Comparison of ENCODE assay signal across 24 cellular contexts in genomic region chr4:151864068-151864467, GRCh38.
"Had no signal": no experiment of that assay in that cellular context is flagged by ENCODE, and none has a peak within 500 bp of the region (broad histone marks: within the 10 kb centered on the region; RNA-seq: fewer than 3 reads in every experiment).

No MANE protein-coding gene starts in this region.

- H3K9me3 Mint-ChIP-seq: immature natural killer cell, natural killer cell had no signal

- H3K4me3 Mint-ChIP-seq: immature natural killer cell; natural killer cell; stimulated activated naive B cell treated with anti-CD40 and anti-IgM and Interleukin-4, amounts not matched to agents 10 μg/mL and 1 μg/mL and 100 μg/mL, for 72 hours; stimulated activated naive CD8-positive, alpha-beta T cell treated with anti-CD3 and anti-CD28 coated beads, Interleukin-15, Interleukin-2, amounts not matched to agents 100 ng/mL and 50 ng/mL, for 24 hours had no signal

- H3K4me1 ChIP-seq: psoas muscle, upper lobe of right lung, uterus had no signal

- H3K36me3 ChIP-seq: gastroesophageal sphincter, heart left ventricle, lower lobe of right lung, ovary, sigmoid colon, transverse colon, upper lobe of right lung, uterus had no signal

- H3K27ac ChIP-seq: epithelial cell of prostate, gastroesophageal sphincter, heart left ventricle, hepatocyte, lower lobe of right lung, ovary, psoas muscle, sigmoid colon, transverse colon, upper lobe of right lung, uterus had no signal

- H3K36me3 Mint-ChIP-seq: immature natural killer cell; natural killer cell; stimulated activated naive B cell treated with anti-CD40 and anti-IgM and Interleukin-4, amounts not matched to agents 10 μg/mL and 1 μg/mL and 100 μg/mL, for 72 hours had no signal

- DNase-seq: cortex of kidney; effector CD4-positive, alpha-beta T cell; foreskin fibroblast; heart left ventricle; kidney glomerular epithelial cell; left ventricle myocardium superior; lower lobe of right lung; natural killer cell; occipital lobe; ovary; posterior cingulate gyrus; psoas muscle; right cardiac atrium; sigmoid colon; stimulated activated naive B cell treated with anti-CD40 and anti-IgM and Interleukin-4, amounts not matched to agents 10 μg/mL and 1 μg/mL and 100 μg/mL, for 72 hours; transverse colon; upper lobe of right lung; uterus had no signal

- H3K27me3 Mint-ChIP-seq: stimulated activated naive CD8-positive, alpha-beta T cell treated with anti-CD3 and anti-CD28 coated beads, Interleukin-15, Interleukin-2, amounts not matched to agents 100 ng/mL and 50 ng/mL, for 24 hours had no signal

- H3K4me3 ChIP-seq: gastroesophageal sphincter, heart left ventricle, hepatocyte, lower lobe of right lung, ovary, psoas muscle, sigmoid colon, transverse colon, upper lobe of right lung, uterus had no signal

- H3K27me3 ChIP-seq: gastroesophageal sphincter, heart left ventricle, hepatocyte, ovary, sigmoid colon, transverse colon, upper lobe of right lung, uterus had no signal

- H3K4me2 ChIP-seq: hepatocyte had no signal

- H3K27ac Mint-ChIP-seq: immature natural killer cell; natural killer cell; stimulated activated naive B cell treated with anti-CD40 and anti-IgM and Interleukin-4, amounts not matched to agents 10 μg/mL and 1 μg/mL and 100 μg/mL, for 72 hours; stimulated activated naive CD8-positive, alpha-beta T cell treated with anti-CD3 and anti-CD28 coated beads, Interleukin-15, Interleukin-2, amounts not matched to agents 100 ng/mL and 50 ng/mL, for 24 hours had no signal

- H3K4me1 Mint-ChIP-seq: immature natural killer cell, natural killer cell had no signal

- H2AFZ ChIP-seq: hepatocyte had no signal

- H3K79me2 ChIP-seq: hepatocyte had no signal

- ATAC-seq: esophagus mucosa; gastroesophageal sphincter; heart left ventricle; left ventricle myocardium superior; lower lobe of right lung; natural killer cell; psoas muscle; right cardiac atrium; stimulated activated naive B cell treated with anti-CD40 and anti-IgM and Interleukin-4, amounts not matched to agents 10 μg/mL and 1 μg/mL and 100 μg/mL, for 72 hours; upper lobe of right lung had no signal

- H3K9me3 ChIP-seq: ovary, psoas muscle, sigmoid colon, transverse colon, upper lobe of right lung, uterus had no signal
